1 cellular context compared by ENCODE assay signal in the genomic region with DNA sequence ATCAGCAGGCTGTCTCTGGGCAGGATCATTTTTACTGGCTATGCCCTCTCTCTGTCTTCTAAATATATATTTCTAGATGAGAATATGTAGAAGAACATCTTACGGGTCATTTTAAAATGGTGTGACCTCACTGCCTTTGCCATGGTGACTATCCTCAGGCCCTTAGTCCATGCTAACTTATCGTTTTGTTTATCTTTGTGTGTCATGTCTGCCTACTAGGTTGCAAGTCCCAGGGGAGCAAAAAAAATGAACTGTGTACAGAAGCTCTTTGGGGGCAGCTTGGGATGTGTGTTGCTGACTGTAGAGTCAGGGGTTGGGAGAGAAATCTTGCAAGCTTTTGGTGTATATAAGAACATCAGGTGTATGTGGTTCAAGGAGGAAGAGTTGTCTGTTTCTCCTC.
TF ChIP-seq lines count a peak whose summit lies in the region.

No MANE protein-coding gene starts in this region.

TF ChIP-seq in IMR-90, 13 proteins besides CTCF, POLR2A, EP300 and RAD21:
- TF ChIP-seq BHLHE40 (IDR thresholded peaks at IDR 0.05; ENCODE audit: low read depth, low read length) (no peak), MXI1 (IDR thresholded peaks at IDR 0.05; ENCODE audit: borderline replicate concordance, low read depth, low read length) (no peak), SMC3 (IDR thresholded peaks at IDR 0.05; ENCODE audit: low read depth, low read length) (no peak), FOS (IDR thresholded peaks at IDR 0.05; ENCODE audit: low read depth, low read length) (no peak), MAFK (IDR thresholded peaks at IDR 0.05; ENCODE audit: low read depth, low read length) (no peak), RFX5 (IDR thresholded peaks at IDR 0.05; ENCODE audit: low read depth, low read length) (no peak), RCOR1 (IDR thresholded peaks at IDR 0.05; ENCODE audit: insufficient replicate concordance, low read length) (no peak), CHD1 (IDR thresholded peaks at IDR 0.05; ENCODE audit: low read depth, low read length) (no peak), CEBPB (IDR thresholded peaks at IDR 0.05; ENCODE audit: low read depth, low read length) (no peak), NFE2L2 (IDR thresholded peaks at IDR 0.05; ENCODE audit: low read depth, low read length) (no peak), MAZ (IDR thresholded peaks at IDR 0.05; ENCODE audit: borderline replicate concordance, low read depth, low read length) (no peak), ELK1 (IDR thresholded peaks at IDR 0.05; ENCODE audit: borderline replicate concordance, low read depth, low read length) (no peak)
- TF ChIP-seq, protein P1, sequence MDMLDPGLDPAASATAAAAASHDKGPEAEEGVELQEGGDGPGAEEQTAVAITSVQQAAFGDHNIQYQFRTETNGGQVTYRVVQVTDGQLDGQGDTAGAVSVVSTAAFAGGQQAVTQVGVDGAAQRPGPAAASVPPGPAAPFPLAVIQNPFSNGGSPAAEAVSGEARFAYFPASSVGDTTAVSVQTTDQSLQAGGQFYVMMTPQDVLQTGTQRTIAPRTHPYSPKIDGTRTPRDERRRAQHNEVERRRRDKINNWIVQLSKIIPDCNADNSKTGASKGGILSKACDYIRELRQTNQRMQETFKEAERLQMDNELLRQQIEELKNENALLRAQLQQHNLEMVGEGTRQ (IDR thresholded peaks at IDR 0.05; ENCODE audit: low read depth, low read length): no peak
